26 cellular contexts compared by ENCODE assay signal in genomic region chr12:48800971-48801370, GRCh38.
"Had no signal": no experiment of that assay in that cellular context is flagged by ENCODE, and none has a peak within 500 bp of the region (broad histone marks: within the 10 kb centered on the region; RNA-seq: fewer than 3 reads in every experiment).

No MANE protein-coding gene starts in this region.

- H3K36me3 ChIP-seq: gastrocnemius medialis, lower lobe of right lung, prostate gland, right atrium auricular region, tibial artery, upper lobe of left lung had no signal

- H3K4me3 Mint-ChIP-seq: effector memory CD8-positive, alpha-beta T cell; naive B cell; natural killer cell treated with Interleukin-12 subunit alpha and Interleukin-12 subunit beta and Interleukin-15 and Interleukin-18, amount 100 ng/mL, for 72 hours; neural crest cell had no signal

- H3K27ac Mint-ChIP-seq: effector memory CD8-positive, alpha-beta T cell; natural killer cell treated with Interleukin-12 subunit alpha and Interleukin-12 subunit beta and Interleukin-15 and Interleukin-18, amount 100 ng/mL, for 72 hours had no signal

- H3K27me3 Mint-ChIP-seq: natural killer cell treated with Interleukin-12 subunit alpha and Interleukin-12 subunit beta and Interleukin-15 and Interleukin-18, amount 100 ng/mL, for 72 hours had no signal

- DNase-seq: cortex of kidney; effector memory CD8-positive, alpha-beta T cell; foreskin fibroblast; gastrocnemius medialis; head of caudate nucleus; left ventricle myocardium superior; lower lobe of right lung; naive B cell; nucleus accumbens; stimulated activated CD4-positive, alpha-beta T cell treated with anti-CD3 and anti-CD28 coated beads, Interleukin-12 subunit alpha, Interleukin-12 subunit beta, amount 100 ng/mL, for 4 hours; stimulated activated CD4-positive, alpha-beta T cell treated with anti-CD3 and anti-CD28 coated beads, Interleukin-1b, Interleukin-23, amount 100 ng/mL, for 48 hours; stimulated activated CD4-positive, alpha-beta T cell treated with anti-CD3 and anti-CD28 coated beads, Interleukin-4, amount 100 ng/mL, for 1 hour; stimulated activated CD8-positive, alpha-beta memory T cell treated with anti-CD3 and anti-CD28 coated beads, Interleukin-4, amount 100 ng/mL, for 48 hours; stimulated activated naive CD4-positive, alpha-beta T cell treated with Interleukin-2 at 50 U/mL for 16 hours; substantia nigra; testis; tibial artery; upper lobe of left lung had no signal

- H3K4me2 ChIP-seq: smooth muscle cell had no signal

- H3K4me1 ChIP-seq: prostate gland, right atrium auricular region, testis had no signal

- H3K36me3 Mint-ChIP-seq: naive B cell; natural killer cell treated with Interleukin-12 subunit alpha and Interleukin-12 subunit beta and Interleukin-15 and Interleukin-18, amount 100 ng/mL, for 72 hours had no signal

- H3K27me3 ChIP-seq: gastrocnemius medialis, right atrium auricular region, testis had no signal

- H3K9me3 ChIP-seq: gastrocnemius medialis, lower lobe of right lung, prostate gland, right atrium auricular region, testis, tibial artery, upper lobe of left lung had no signal

- H3K4me3 ChIP-seq: gastrocnemius medialis, lower lobe of right lung, prostate gland, right atrium auricular region, smooth muscle cell, testis, tibial artery, upper lobe of left lung had no signal

- H3K9me3 Mint-ChIP-seq: effector memory CD8-positive, alpha-beta T cell; natural killer cell treated with Interleukin-12 subunit alpha and Interleukin-12 subunit beta and Interleukin-15 and Interleukin-18, amount 100 ng/mL, for 72 hours; neural crest cell had no signal

- H3K27ac ChIP-seq: epithelial cell of prostate, gastrocnemius medialis, lower lobe of right lung, prostate gland, right atrium auricular region, testis, tibial artery, upper lobe of left lung had no signal

- ATAC-seq: effector memory CD8-positive, alpha-beta T cell; esophagus mucosa; gastrocnemius medialis; left ventricle myocardium superior; natural killer cell treated with Interleukin-12 subunit alpha and Interleukin-12 subunit beta and Interleukin-15 and Interleukin-18, amount 100 ng/mL, for 72 hours; sciatic nerve had no signal
